12 cellular contexts compared by ENCODE assay signal in the genomic region with DNA sequence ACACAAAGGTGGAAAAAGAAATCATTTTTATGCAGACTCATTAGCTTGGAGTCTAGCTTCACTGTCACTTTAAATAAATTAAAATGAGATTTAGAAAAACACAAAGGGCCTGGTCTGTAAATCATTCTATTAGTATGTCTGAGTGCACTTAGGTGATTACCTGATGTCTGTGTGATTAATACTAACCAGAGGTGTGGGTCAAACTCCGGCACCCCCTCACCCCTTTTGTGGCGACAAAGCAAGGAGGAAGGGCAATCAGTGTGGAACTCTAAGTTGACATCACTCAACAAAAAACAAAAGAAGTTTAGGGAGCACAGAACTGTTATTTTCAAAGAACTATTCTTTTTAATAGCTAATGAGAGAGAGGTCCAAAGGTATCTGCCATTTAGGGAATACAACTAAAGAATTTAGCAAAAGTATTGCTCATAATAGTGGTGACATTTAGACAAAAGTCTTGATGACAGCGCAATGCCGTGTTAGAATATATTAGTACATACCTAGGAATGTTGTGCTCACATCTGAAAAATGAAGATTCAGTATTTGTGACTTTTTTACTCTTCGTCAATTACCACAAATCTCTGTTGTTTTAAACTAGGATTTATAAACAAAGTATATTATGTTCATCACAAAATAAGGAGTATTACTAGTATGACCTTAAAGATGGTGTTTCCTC.
A peak's percentile ranks its signal among the peaks of the same experiment; 100 is the strongest.
DNase-seq lines count a peak whose midpoint lies in the region; ATAC-seq and TF ChIP-seq lines count a peak whose summit lies in the region.
"Had no signal": no experiment of that assay in that cellular context is flagged by ENCODE, and none has a peak within 500 bp of the region (broad histone marks: within the 10 kb centered on the region; RNA-seq: fewer than 3 reads in every experiment).

No MANE protein-coding gene starts in this region.

- H3K36me3 ChIP-seq in lower lobe of right lung (no peaks in the 10 kb centered on the region), thoracic aorta (no peaks in the 10 kb centered on the region)

- no peak overlapping the region for H3K4me3 ChIP-seq in lower lobe of right lung
- H3K4me3 ChIP-seq in thoracic aorta: peak overlapping the region; percentile 62

- TF ChIP-seq CTCF in brain (conservative IDR thresholded peaks at IDR 0.05): no peak
- no peak for TF ChIP-seq CTCF in lower lobe of right lung (IDR thresholded peaks at IDR 0.05)
- no peak for TF ChIP-seq CTCF in thoracic aorta (IDR thresholded peaks at IDR 0.05)

- CTCF ChIA-PET in activated CD8-positive, alpha-beta memory T cell treated with anti-CD3 and anti-CD28 coated beads, Interleukin-2, amount 10 ng/mL, durations not matched to agents 7 days and 5 days (lab: Charles Lee): interaction anchor here (1.4 to 1.5 kb wide), 2 partner anchors 57 kb away, joined by 3 to 4 read pairs; no protein-coding TSS in a partner anchor

- no peak overlapping the region for H3K4me3 Mint-ChIP-seq in activated CD8-positive, alpha-beta memory T cell treated with anti-CD3 and anti-CD28 coated beads, Interleukin-2, amount 10 ng/mL, durations not matched to agents 7 days and 5 days
- H3K4me3 Mint-ChIP-seq in brain: peak overlapping the region; percentile 25 to 84 (median 79)

- no peak for DNase-seq in activated CD8-positive, alpha-beta memory T cell treated with anti-CD3 and anti-CD28 coated beads, Interleukin-2, amount 10 ng/mL, durations not matched to agents 7 days and 5 days
- no peak for DNase-seq in activated CD8-positive, alpha-beta memory T cell treated with anti-CD3 and anti-CD28 coated beads for 24 hours
- no peak for DNase-seq in lower lobe of right lung
- DNase-seq in thoracic aorta (ENCODE audit: low spot score): no peak
- no peak for DNase-seq in head of caudate nucleus
- DNase-seq in pons (ENCODE audit: low spot score): no peak
- DNase-seq: foreskin melanocyte; NCI-H1930; stimulated activated CD4-positive, alpha-beta T cell treated with anti-CD3 and anti-CD28 coated beads, Interleukin-15, amount 100 ng/mL, for 24 hours; stimulated activated naive CD4-positive, alpha-beta T cell treated with Interleukin-2 at 50 U/mL for 16 hours had no signal

- H3K9me3 ChIP-seq in lower lobe of right lung (no peaks in the 10 kb centered on the region), thoracic aorta (no peaks in the 10 kb centered on the region)

- H3K27ac ChIP-seq in lower lobe of right lung (peak overlapping the region; percentile 63), thoracic aorta (peak overlapping the region in 1 of 2 donors; percentile 60)

- H3K27me3 ChIP-seq in lower lobe of right lung (ENCODE audit: low read depth) (no peaks in the 10 kb centered on the region), thoracic aorta (replicated peaks; ENCODE audit: insufficient read depth) (no peaks in the 10 kb centered on the region)

- H3K27me3 Mint-ChIP-seq in activated CD8-positive, alpha-beta memory T cell treated with anti-CD3 and anti-CD28 coated beads, Interleukin-2, amount 10 ng/mL, durations not matched to agents 7 days and 5 days: no peaks in the 10 kb centered on the region
- peaks cover 6% of the 10 kb centered on the region for H3K27me3 Mint-ChIP-seq in brain

- no peaks in the 10 kb centered on the region for H3K9me3 Mint-ChIP-seq in activated CD8-positive, alpha-beta memory T cell treated with anti-CD3 and anti-CD28 coated beads, Interleukin-2, amount 10 ng/mL, durations not matched to agents 7 days and 5 days (ENCODE audit: low read depth)
- H3K9me3 Mint-ChIP-seq in brain: no peaks in the 10 kb centered on the region

- no peak for ATAC-seq in activated CD8-positive, alpha-beta memory T cell treated with anti-CD3 and anti-CD28 coated beads, Interleukin-2, amount 10 ng/mL, durations not matched to agents 7 days and 5 days
- no peak for ATAC-seq in lower lobe of right lung
- no peak for ATAC-seq in thoracic aorta (ENCODE audit: insufficient number of reproducible peaks, low FRiP score, low read depth)
- ATAC-seq in GM21825 (IDR thresholded peaks at IDR 0.05; ENCODE audit: unreplicated experiment): no peak

- peaks cover 10% of the 10 kb centered on the region for H3K36me3 Mint-ChIP-seq in activated CD8-positive, alpha-beta memory T cell treated with anti-CD3 and anti-CD28 coated beads, Interleukin-2, amount 10 ng/mL, durations not matched to agents 7 days and 5 days
- peaks cover 7% of the 10 kb centered on the region for H3K36me3 Mint-ChIP-seq in brain

- peaks cover 74% of the 10 kb centered on the region for H3K4me1 Mint-ChIP-seq in activated CD8-positive, alpha-beta memory T cell treated with anti-CD3 and anti-CD28 coated beads, Interleukin-2, amount 10 ng/mL, durations not matched to agents 7 days and 5 days
- H3K4me1 Mint-ChIP-seq in brain: peaks cover 95% of the 10 kb centered on the region

- H3K27ac Mint-ChIP-seq in activated CD8-positive, alpha-beta memory T cell treated with anti-CD3 and anti-CD28 coated beads, Interleukin-2, amount 10 ng/mL, durations not matched to agents 7 days and 5 days: peak overlapping the region; percentile 44
- peak overlapping the region; percentile 54 to 95 (median 68) for H3K27ac Mint-ChIP-seq in brain

- intact Hi-C loops in lower lobe of right lung (cut with DNase I): no loop called here
- intact Hi-C loops in head of caudate nucleus (cut with DNase I): no loop called here

- H3K4me1 ChIP-seq in lower lobe of right lung (peaks cover 75% of the 10 kb centered on the region), thoracic aorta (ENCODE audit: control insufficient read depth in 1 of 2, low read depth in 2 of 2) (peaks cover 39 to 91% of the 10 kb centered on the region in 2 donors)
